13 cellular contexts compared by ENCODE assay signal in genomic region chr3:98557324-98558010, GRCh38. TPM values are rescaled to one million over a fixed set of nuclear protein-coding genes. Genes with fewer than 3 reads are reported as not detected.
DNase-seq lines count a peak whose midpoint lies in the region; ATAC-seq and TF ChIP-seq lines count a peak whose summit lies in the region.
"Had no signal": no experiment of that assay in that cellular context is flagged by ENCODE, and none has a peak within 500 bp of the region (broad histone marks: within the 10 kb centered on the region; RNA-seq: fewer than 3 reads in every experiment).

No MANE protein-coding gene starts in this region.

- DNase-seq in activated CD8-positive, alpha-beta T cell treated with anti-CD3 and anti-CD28 coated beads, Interleukin-2, amount 10 ng/mL, durations not matched to agents 7 days and 5 days, result peak; percentile 59
- DNase-seq in stimulated activated CD4-positive, alpha-beta T cell treated with anti-CD3 and anti-CD28 coated beads, Interleukin-12 subunit alpha, Interleukin-12 subunit beta, amount 100 ng/mL, for 4 hours, result peak; percentile 37
- DNase-seq in G401 (ENCODE audit: low spot score) (no peak), right atrium auricular region (ENCODE audit: low spot score) (no peak)
- DNase-seq in activated CD8-positive, alpha-beta memory T cell treated with anti-CD3 and anti-CD28 coated beads, Interleukin-2, amount 50 U/mL, for 48 hours, result no peak
- DNase-seq: DMS153, HFFc6, midbrain had no signal

- H3K36me3 Mint-ChIP-seq in activated CD8-positive, alpha-beta T cell treated with anti-CD3 and anti-CD28 coated beads, Interleukin-2, amount 10 ng/mL, durations not matched to agents 7 days and 5 days (ENCODE audit: low read depth), result peaks cover 49% of the 10 kb centered on the region

- in situ Hi-C loops in G401 (cut with HindIII; ENCODE audit: low sequenced_read_pairs), result no loop called here

- H3K4me3 Mint-ChIP-seq in activated CD8-positive, alpha-beta T cell treated with anti-CD3 and anti-CD28 coated beads, Interleukin-2, amount 10 ng/mL, durations not matched to agents 7 days and 5 days, result peak overlapping the region; percentile 89
- H3K4me3 Mint-ChIP-seq: HFFc6 had no signal

- no peaks in the 10 kb centered on the region for H3K36me3 ChIP-seq in right atrium auricular region

- POLR2A ChIA-PET in activated CD8-positive, alpha-beta T cell treated with anti-CD3 and anti-CD28 coated beads, Interleukin-2, amount 10 ng/mL, durations not matched to agents 7 days and 5 days (lab: Charles Lee), result interaction anchor here (1.0 to 11.8 kb wide), 9 partner anchors 7 to 41 kb away, joined by 3 to 217 read pairs (median 34); partner anchors contain the start of genes CLDND1, CPOX and GPR15

- no peak for TF ChIP-seq CTCF in right atrium auricular region (IDR thresholded peaks at IDR 0.05)

- H3K4me1 Mint-ChIP-seq in activated CD8-positive, alpha-beta T cell treated with anti-CD3 and anti-CD28 coated beads, Interleukin-2, amount 10 ng/mL, durations not matched to agents 7 days and 5 days (ENCODE audit: low read depth), result peaks cover 88% of the 10 kb centered on the region

- no peaks in the 10 kb centered on the region for H3K27me3 ChIP-seq in right atrium auricular region

- peaks cover 13% of the 10 kb centered on the region for H3K9me3 Mint-ChIP-seq in activated CD8-positive, alpha-beta T cell treated with anti-CD3 and anti-CD28 coated beads, Interleukin-2, amount 10 ng/mL, durations not matched to agents 7 days and 5 days (ENCODE audit: insufficient read depth)
- H3K9me3 Mint-ChIP-seq: HFFc6 had no signal

- H3K27ac Mint-ChIP-seq in activated CD8-positive, alpha-beta T cell treated with anti-CD3 and anti-CD28 coated beads, Interleukin-2, amount 10 ng/mL, durations not matched to agents 7 days and 5 days, result peak overlapping the region; percentile 97
- H3K27ac Mint-ChIP-seq: HFFc6 had no signal

- H3K27ac ChIP-seq in right atrium auricular region, result no peak overlapping the region

- CTCF ChIA-PET in activated CD8-positive, alpha-beta T cell treated with anti-CD3 and anti-CD28 coated beads, Interleukin-2, amount 10 ng/mL, durations not matched to agents 7 days and 5 days (lab: Charles Lee), result interaction anchor here (0.9 to 6.6 kb wide), 7 partner anchors 8 to 36 kb away, joined by 3 to 36 read pairs (median 21); partner anchors contain the start of genes CLDND1 and GPR15

- H3K9me3 ChIP-seq in right atrium auricular region, result no peaks in the 10 kb centered on the region

- no peak overlapping the region for H3K4me3 ChIP-seq in right atrium auricular region

- no peaks in the 10 kb centered on the region for H3K27me3 Mint-ChIP-seq in activated CD8-positive, alpha-beta T cell treated with anti-CD3 and anti-CD28 coated beads, Interleukin-2, amount 10 ng/mL, durations not matched to agents 7 days and 5 days (ENCODE audit: low read depth)

- ATAC-seq in GM18502 (IDR thresholded peaks at IDR 0.05; ENCODE audit: poor library complexity, unreplicated experiment), result peak; percentile 32
- ATAC-seq in HG02852 (IDR thresholded peaks at IDR 0.05; ENCODE audit: unreplicated experiment), result peak; percentile 25
- ATAC-seq in activated CD8-positive, alpha-beta T cell treated with anti-CD3 and anti-CD28 coated beads, Interleukin-2, amount 10 ng/mL, durations not matched to agents 7 days and 5 days, result peak; percentile 26
- ATAC-seq in GM21367 (IDR thresholded peaks at IDR 0.05; ENCODE audit: unreplicated experiment), result no peak
- ATAC-seq: Panc1 had no signal

- H3K4me1 ChIP-seq in right atrium auricular region, result no peaks in the 10 kb centered on the region

RNA-seq across cellular contexts. Expression of gene GPR15, which starts 25.7 kb away (rescaled TPM):
- 10 to 100 TPM; 18.9 to 19.7 TPM for total RNA-seq in activated CD8-positive, alpha-beta T cell treated with anti-CD3 and anti-CD28 coated beads, Interleukin-2, amount 10 ng/mL, durations not matched to agents 7 days and 5 days
- total RNA-seq in G401 (2014; rRNA removed; shearing (Covaris generic)), result not detected in 2 replicates
- not detected for total RNA-seq in right atrium auricular region
- total RNA-seq: HFFc6, LHCN-M2 had no signal

RNA-seq across cellular contexts. Expression of gene CLDND1, which starts 34.8 kb away (rescaled TPM):
- total RNA-seq in activated CD8-positive, alpha-beta T cell treated with anti-CD3 and anti-CD28 coated beads, Interleukin-2, amount 10 ng/mL, durations not matched to agents 7 days and 5 days, result 100 to 1,000 TPM; 410 to 414 TPM
- total RNA-seq in G401 (2014; rRNA removed; shearing (Covaris generic)), result 25.6 and 27.2 TPM in 2 replicates
- 100 to 1,000 TPM; 138 to 152 TPM for total RNA-seq in right atrium auricular region

RNA-seq across cellular contexts. Expression of gene CPOX, which starts 35.9 kb away (rescaled TPM):
- 10 to 100 TPM; 63.8 to 65.3 TPM for total RNA-seq in activated CD8-positive, alpha-beta T cell treated with anti-CD3 and anti-CD28 coated beads, Interleukin-2, amount 10 ng/mL, durations not matched to agents 7 days and 5 days
- 23.1 and 28.6 TPM in 2 replicates for total RNA-seq in G401 (2014; rRNA removed; shearing (Covaris generic))
- 1 to 10 TPM; 7.8 to 9.1 TPM for total RNA-seq in right atrium auricular region

RNA-seq across cellular contexts. Expression of gene OR5K2, which starts 60.0 kb away (rescaled TPM):
- total RNA-seq in activated CD8-positive, alpha-beta T cell treated with anti-CD3 and anti-CD28 coated beads, Interleukin-2, amount 10 ng/mL, durations not matched to agents 7 days and 5 days, result not detected
- total RNA-seq in G401 (2014; rRNA removed; shearing (Covaris generic)), result not detected in 2 replicates
- not detected for total RNA-seq in right atrium auricular region
- total RNA-seq: HFFc6, LHCN-M2 had no signal

Comparison
In these comparisons a context has a peak if more than half of its experiments do, and no peak if none do; other contexts are left out.
1. DNase-seq: peak in activated CD8-positive, alpha-beta T cell treated with anti-CD3 and anti-CD28 coated beads, Interleukin-2, amount 10 ng/mL, durations not matched to agents 7 days and 5 days (single experiment) and stimulated activated CD4-positive, alpha-beta T cell treated with anti-CD3 and anti-CD28 coated beads, Interleukin-12 subunit alpha, Interleukin-12 subunit beta, amount 100 ng/mL, for 4 hours (single experiment); none in G401 (single experiment), activated CD8-positive, alpha-beta memory T cell treated with anti-CD3 and anti-CD28 coated beads, Interleukin-2, amount 50 U/mL, for 48 hours (single experiment) and right atrium auricular region (single experiment).
2. RNA of gene GPR15, which starts 25.7 kb away (total RNA-seq): 18.9 to 19.7 TPM in activated CD8-positive, alpha-beta T cell treated with anti-CD3 and anti-CD28 coated beads, Interleukin-2, amount 10 ng/mL, durations not matched to agents 7 days and 5 days; not detected in right atrium auricular region and not detected in G401; every median in the first group is over 10 times any median in the second.